1 cellular context compared by ENCODE assay signal in the genomic region with DNA sequence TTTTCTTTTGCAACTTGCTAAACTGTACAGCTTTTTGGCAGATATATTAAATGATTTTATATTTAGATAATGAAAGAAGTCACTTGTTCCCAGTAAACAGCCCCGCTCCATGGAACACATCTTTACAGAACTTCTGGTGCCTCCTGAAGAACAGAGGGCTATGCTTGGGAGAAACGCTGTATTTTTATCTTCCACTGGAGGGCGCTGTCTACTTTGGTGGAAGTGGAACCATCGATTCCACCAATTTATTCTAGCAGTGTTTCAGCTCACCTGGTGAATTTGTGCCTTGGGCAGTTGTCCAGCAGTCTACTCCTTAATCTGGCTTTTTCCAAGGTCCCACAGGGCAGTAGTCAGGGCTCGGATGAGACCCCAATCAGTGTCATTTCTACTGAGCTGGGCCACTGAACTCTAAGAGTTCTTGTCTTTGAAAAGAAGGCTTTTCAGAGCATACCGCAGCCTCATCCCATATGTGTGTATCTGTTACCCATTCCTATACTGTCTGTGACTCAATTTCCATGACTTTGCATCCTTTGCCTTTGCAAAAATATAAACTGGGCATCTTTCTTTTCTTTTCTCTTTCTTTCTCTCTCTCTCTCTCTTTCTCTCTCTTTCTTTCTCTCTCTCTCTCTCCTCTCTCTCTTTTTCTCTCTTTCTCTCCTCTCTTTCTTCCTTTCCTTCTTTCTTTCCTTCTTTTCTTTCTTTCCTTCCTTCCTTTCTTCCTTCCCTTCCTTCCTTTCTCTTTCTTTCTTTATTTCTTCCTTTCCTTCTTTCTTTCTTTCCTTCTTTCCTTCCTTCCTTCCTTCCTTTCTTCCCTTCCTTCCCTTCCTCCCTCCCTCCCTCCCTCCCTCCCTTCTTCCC.
TF ChIP-seq lines count a peak whose summit lies in the region.

No MANE protein-coding gene starts in this region.

TF ChIP-seq in H1, 55 proteins besides CTCF, POLR2A, EP300 and RAD21 (continued from another document):
- TF ChIP-seq, protein P1, sequence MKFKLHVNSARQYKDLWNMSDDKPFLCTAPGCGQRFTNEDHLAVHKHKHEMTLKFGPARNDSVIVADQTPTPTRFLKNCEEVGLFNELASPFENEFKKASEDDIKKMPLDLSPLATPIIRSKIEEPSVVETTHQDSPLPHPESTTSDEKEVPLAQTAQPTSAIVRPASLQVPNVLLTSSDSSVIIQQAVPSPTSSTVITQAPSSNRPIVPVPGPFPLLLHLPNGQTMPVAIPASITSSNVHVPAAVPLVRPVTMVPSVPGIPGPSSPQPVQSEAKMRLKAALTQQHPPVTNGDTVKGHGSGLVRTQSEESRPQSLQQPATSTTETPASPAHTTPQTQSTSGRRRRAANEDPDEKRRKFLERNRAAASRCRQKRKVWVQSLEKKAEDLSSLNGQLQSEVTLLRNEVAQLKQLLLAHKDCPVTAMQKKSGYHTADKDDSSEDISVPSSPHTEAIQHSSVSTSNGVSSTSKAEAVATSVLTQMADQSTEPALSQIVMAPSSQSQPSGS (IDR thresholded peaks at IDR 0.05; ENCODE audit: low read length) = no peak
- TF ChIP-seq CEBPB (IDR thresholded peaks at IDR 0.05; ENCODE audit: low read depth, low read length) (no peak), SIX5 (IDR thresholded peaks at IDR 0.05; ENCODE audit: low read depth, low read length) (no peak), SP4 (IDR thresholded peaks at IDR 0.05; ENCODE audit: low read length) (no peak), CREB1 (IDR thresholded peaks at IDR 0.05) (no peak), NANOG (IDR thresholded peaks at IDR 0.05; ENCODE audit: insufficient read depth, low read depth, low read length, poor library complexity, severe bottlenecking) (no peak), SUZ12 (IDR thresholded peaks at IDR 0.05; ENCODE audit: low read length) (no peak), BRCA1 (IDR thresholded peaks at IDR 0.05; ENCODE audit: low read depth, low read length) (no peak), KDM5A (IDR thresholded peaks at IDR 0.05; ENCODE audit: low read length) (no peak), KDM4A (IDR thresholded peaks at IDR 0.05; ENCODE audit: low read depth, low read length, severe bottlenecking) (no peak), SIRT6 (IDR thresholded peaks at IDR 0.05; ENCODE audit: low read length) (no peak), ASH2L (IDR thresholded peaks at IDR 0.05; ENCODE audit: low read length) (no peak), RNF2 (IDR thresholded peaks at IDR 0.05; ENCODE audit: borderline replicate concordance, low read depth, low read length, missing control alignments, poor library complexity, severe bottlenecking) (no peak)
